1 cellular context compared by ENCODE assay signal in the genomic region with DNA sequence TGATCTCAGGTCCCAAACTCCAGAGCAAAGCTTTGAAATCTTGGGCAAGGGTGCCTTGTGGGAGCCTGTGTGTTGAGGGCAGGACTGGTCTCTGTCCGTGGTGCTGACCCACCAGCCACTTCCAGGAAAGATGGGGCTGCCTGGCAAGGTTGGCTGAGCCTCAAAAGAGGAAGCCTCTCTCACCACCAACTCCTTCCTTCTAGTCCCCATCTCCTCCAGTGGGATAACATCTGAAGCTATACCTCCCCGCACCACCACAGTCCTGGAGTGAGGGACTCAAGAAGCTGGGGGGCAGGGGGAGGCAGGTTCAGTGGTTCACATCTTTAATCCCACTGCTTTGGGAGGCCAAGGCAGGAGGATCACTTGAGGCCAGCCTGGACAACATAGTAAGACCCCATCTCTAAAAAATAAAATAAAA.
TF ChIP-seq lines count a peak whose summit lies in the region.

No MANE protein-coding gene starts in this region.

TF ChIP-seq in IMR-90, 13 proteins besides CTCF, POLR2A, EP300 and RAD21 (continued from another document):
- TF ChIP-seq, protein P1, sequence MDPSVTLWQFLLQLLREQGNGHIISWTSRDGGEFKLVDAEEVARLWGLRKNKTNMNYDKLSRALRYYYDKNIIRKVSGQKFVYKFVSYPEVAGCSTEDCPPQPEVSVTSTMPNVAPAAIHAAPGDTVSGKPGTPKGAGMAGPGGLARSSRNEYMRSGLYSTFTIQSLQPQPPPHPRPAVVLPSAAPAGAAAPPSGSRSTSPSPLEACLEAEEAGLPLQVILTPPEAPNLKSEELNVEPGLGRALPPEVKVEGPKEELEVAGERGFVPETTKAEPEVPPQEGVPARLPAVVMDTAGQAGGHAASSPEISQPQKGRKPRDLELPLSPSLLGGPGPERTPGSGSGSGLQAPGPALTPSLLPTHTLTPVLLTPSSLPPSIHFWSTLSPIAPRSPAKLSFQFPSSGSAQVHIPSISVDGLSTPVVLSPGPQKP (IDR thresholded peaks at IDR 0.05; ENCODE audit: borderline replicate concordance, low read depth, low read length), result no peak
- TF ChIP-seq RFX5 (IDR thresholded peaks at IDR 0.05; ENCODE audit: low read depth, low read length) (no peak), NFE2L2 (IDR thresholded peaks at IDR 0.05; ENCODE audit: low read depth, low read length) (no peak)
